In genomic region chr20:62805711-62806382, GRCh38 we compare ENCODE assay signal across 1 cellular context.
TF ChIP-seq lines count a peak whose summit lies in the region.

No MANE protein-coding gene starts in this region.

TF ChIP-seq in GM23338, 12 proteins besides CTCF, POLR2A, EP300 and RAD21 (continued from another document):
- TF ChIP-seq REST (IDR thresholded peaks at IDR 0.05; ENCODE audit: unreplicated experiment): no peak
- no peak for TF ChIP-seq EZH2phosphoT487 (IDR thresholded peaks at IDR 0.05; ENCODE audit: unreplicated experiment)
- no peak for TF ChIP-seq EZH2 (IDR thresholded peaks at IDR 0.05; ENCODE audit: low read depth, unreplicated experiment)
- no peak for TF ChIP-seq NANOG (IDR thresholded peaks at IDR 0.05; ENCODE audit: borderline replicate concordance)
TF ChIP-seq in GM23338: peak in this region for 0.
